In genomic region chr13:98570929-98571372, GRCh38 we compare ENCODE assay signal across 1 cellular context.
TF ChIP-seq lines count a peak whose summit lies in the region.

No MANE protein-coding gene starts in this region.

TF ChIP-seq in HepG2, 621 proteins besides CTCF, POLR2A, EP300 and RAD21 (continued from another document):
- TF ChIP-seq ZNF275 (CRISPR knock-in tag; IDR thresholded peaks at IDR 0.05; ENCODE audit: borderline replicate concordance) (no peak), E2F2 (CRISPR knock-in tag; IDR thresholded peaks at IDR 0.05; ENCODE audit: borderline replicate concordance) (no peak), GATAD2A (CRISPR knock-in tag; IDR thresholded peaks at IDR 0.05) (0 out of 2 replicates have a peak, but pooled peaks have one; percentile 29), HNF4A (CRISPR knock-in tag; IDR thresholded peaks at IDR 0.05) (0 out of 2 replicates have a peak, but pooled peaks have one; percentile 13), NCOA2 (CRISPR knock-in tag; IDR thresholded peaks at IDR 0.05) (0 out of 2 replicates have a peak, but pooled peaks have one; percentile 19), ZNF333 (CRISPR knock-in tag; IDR thresholded peaks at IDR 0.05; ENCODE audit: borderline replicate concordance) (no peak), MBD4 (IDR thresholded peaks at IDR 0.05; ENCODE audit: borderline replicate concordance, low read length) (no peak)
